Comparison of ENCODE assay signal across 8 cellular contexts in the genomic region with DNA sequence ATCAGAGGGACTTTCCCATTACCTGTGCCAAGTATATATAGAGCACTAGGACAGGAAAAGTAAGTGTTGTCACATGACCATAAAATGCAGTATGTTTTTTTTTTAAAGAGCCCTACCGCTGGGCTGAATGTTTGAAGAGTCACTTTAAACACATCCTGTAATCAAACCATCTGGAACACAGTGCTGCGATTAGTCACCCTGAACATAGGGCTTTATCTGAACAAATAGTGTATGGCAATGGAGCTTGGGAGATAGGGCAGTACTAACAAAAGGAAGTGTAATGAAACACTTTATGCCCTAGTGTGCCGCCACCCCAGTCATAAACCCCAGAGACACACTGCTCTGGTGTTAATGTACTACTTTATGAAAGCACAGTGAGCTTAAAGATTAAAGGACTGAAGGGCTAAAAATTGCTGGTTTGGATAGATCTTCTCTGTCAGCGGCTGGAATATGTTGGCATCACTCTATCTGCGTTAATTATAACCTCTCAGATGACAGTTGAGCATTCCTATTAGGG.
DNase-seq lines count a peak whose midpoint lies in the region; ATAC-seq lines count a peak whose summit lies in the region.

No MANE protein-coding gene starts in this region.

- peak; percentile 42 for ATAC-seq in HG03060 (IDR thresholded peaks at IDR 0.05; ENCODE audit: low read depth, unreplicated experiment)

- peaks cover 44% of the 10 kb centered on the region for H3K4me1 ChIP-seq in ACC112 (ENCODE audit: control insufficient read depth, insufficient read depth, low read length, unreplicated experiment)
- H3K4me1 ChIP-seq in muscle layer of duodenum (ENCODE audit: control insufficient read depth in 1 of 2, insufficient read depth in 2 of 2, low read length in 2 of 2): peaks cover 36 to 38% of the 10 kb centered on the region in 2 donors

- DNase-seq in NCI-H460 (ENCODE audit: extremely low read depth, low read depth) (peak; percentile 48), dedifferentiated amniotic fluid mesenchymal stem cell (ENCODE audit: extremely low spot score) (peak; percentile 52), posterior cingulate gyrus (no peak), midbrain (lab: John Stamatoyannopoulos, UW) (no peak), posterior vena cava (ENCODE audit: low spot score) (no peak)

- H3K79me2 ChIP-seq in ACC112 (ENCODE audit: control insufficient read depth, insufficient read depth, low read length, unreplicated experiment): peaks cover 6% of the 10 kb centered on the region

- peak overlapping the region; percentile 47 for H2AFZ ChIP-seq in ACC112 (ENCODE audit: low read length, unreplicated experiment)

- H3K27ac ChIP-seq in ACC112 (ENCODE audit: low read depth, low read length): peak overlapping the region; percentile 80
- H3K27ac ChIP-seq in muscle layer of duodenum (ENCODE audit: low read length): peak overlapping the region; percentile 59

- H3K9me3 ChIP-seq in muscle layer of duodenum (ENCODE audit: control insufficient read depth in 1 of 2, low read length in 2 of 2): no peaks in the 10 kb centered on the region

- H3K4me3 ChIP-seq in ACC112 (ENCODE audit: low read depth, low read length) (peak overlapping the region; percentile 53), muscle layer of duodenum (ENCODE audit: low read depth in 1 of 2, low read length in 2 of 2) (peak overlapping the region in 1 of 2 donors; percentile 27)

- H3K27me3 ChIP-seq in ACC112 (ENCODE audit: insufficient read depth, low read length) (no peaks in the 10 kb centered on the region), muscle layer of duodenum (ENCODE audit: low read depth, low read length) (no peaks in the 10 kb centered on the region)

- no peaks in the 10 kb centered on the region for H3K36me3 ChIP-seq in ACC112 (ENCODE audit: insufficient read depth, low read length)
- no peaks in the 10 kb centered on the region for H3K36me3 ChIP-seq in muscle layer of duodenum (ENCODE audit: control insufficient read depth in 1 of 2, insufficient read depth in 2 of 2, low read length in 2 of 2)

- intact Hi-C loops in posterior cingulate gyrus (cut with DNase I) (loop anchor here (5.0 kb wide), 1 partner anchor 86 kb away; no protein-coding TSS in a partner anchor), posterior vena cava (cut with DNase I) (loop anchor here in 1 of 2 donors (2.0 kb wide), 1 partner anchor 91 kb away; the partner anchor contains the start of gene ZNF608)

Comparison
In these comparisons a context has a peak if more than half of its experiments do, and no peak if none do; other contexts are left out.
1. DNase-seq: peak in NCI-H460 (single experiment) and dedifferentiated amniotic fluid mesenchymal stem cell (single experiment); none in posterior cingulate gyrus (0 of 10), midbrain (single experiment) and posterior vena cava (single experiment).